8 cellular contexts compared by ENCODE assay signal in the genomic region with DNA sequence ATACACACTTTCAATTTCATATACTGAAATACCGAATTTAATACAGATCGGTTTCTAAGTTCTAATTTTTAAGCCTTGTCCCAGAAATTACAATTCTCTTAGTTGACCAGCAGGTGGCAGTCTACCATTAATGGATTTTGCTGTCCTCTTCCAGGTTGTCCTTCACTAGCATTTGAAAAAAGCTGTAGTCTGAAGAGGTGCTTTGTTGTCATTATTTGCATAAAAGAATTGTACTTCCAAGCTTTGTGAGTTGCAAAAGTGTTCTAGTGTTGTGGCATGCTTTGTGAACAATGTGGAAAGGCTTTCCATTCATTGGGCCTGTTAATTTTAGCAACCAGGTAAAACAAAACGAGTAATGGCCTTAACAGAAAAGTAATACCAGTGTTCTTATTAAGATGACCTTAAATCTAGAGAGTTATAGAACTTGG.
A peak's percentile ranks its signal among the peaks of the same experiment; 100 is the strongest.
DNase-seq lines count a peak whose midpoint lies in the region; ATAC-seq, FAIRE-seq and TF ChIP-seq lines count a peak whose summit lies in the region.

No MANE protein-coding gene starts in this region.

- no peaks in the 10 kb centered on the region for H3K4me1 ChIP-seq in heart left ventricle
- peaks cover 5% of the 10 kb centered on the region for H3K4me1 ChIP-seq in HAP-1
- H3K4me1 ChIP-seq in gastroesophageal sphincter: no peaks in the 10 kb centered on the region

- TF ChIP-seq CTCF in heart left ventricle (IDR thresholded peaks at IDR 0.05) (peak; percentile 71 to 88 (median 79)), gastroesophageal sphincter (IDR thresholded peaks at IDR 0.05) (peak; percentile 63 to 70 (median 66))

- no peak overlapping the region for H3K27ac Mint-ChIP-seq in stimulated activated effector memory CD8-positive, alpha-beta T cell treated with anti-CD3 and anti-CD28 coated beads, Interleukin-12 subunit alpha, Interleukin-12 subunit beta, amount 100 ng/mL, for 72 hours

- no peak overlapping the region for H3K4me3 ChIP-seq in heart left ventricle
- no peak overlapping the region for H3K4me3 ChIP-seq in HAP-1
- H3K4me3 ChIP-seq in gastroesophageal sphincter: no peak overlapping the region
- no peak overlapping the region for H3K4me3 ChIP-seq in skeletal muscle cell (ENCODE audit: low read depth, low read length)

- WGBS in heart left ventricle, 4 donors: 37 to 50% (median 45%) methylated on average over 3 of the region's 3 CpGs
- 47 to 53% methylated on average over 3 of the region's 3 CpGs for WGBS in gastroesophageal sphincter (ENCODE audit: low coverage in 1 of 2), 2 donors

- intact Hi-C loops in heart left ventricle (cut with DNase I): loop anchor here in 8 of 10 donors (2.0 to 10.0 kb wide), 6 partner anchors 120 to 880 kb away; a partner anchor contains a TSS
- intact Hi-C loops in left ventricle myocardium superior (cut with micrococcal nuclease): no loop called here

- in situ Hi-C loops in HAP-1 (cut with MboI; ENCODE audit: low sequenced_read_pairs): loop anchor here (25.0 kb wide), 1 partner anchor 893 kb away; no protein-coding TSS in a partner anchor

- no peak overlapping the region for H3K4me3 Mint-ChIP-seq in stimulated activated effector memory CD8-positive, alpha-beta T cell treated with anti-CD3 and anti-CD28 coated beads, Interleukin-12 subunit alpha, Interleukin-12 subunit beta, amount 100 ng/mL, for 72 hours

- ATAC-seq in heart left ventricle: no peak
- ATAC-seq in left ventricle myocardium superior: no peak
- ATAC-seq in gastroesophageal sphincter: no peak
- no peak for ATAC-seq in stimulated activated effector memory CD8-positive, alpha-beta T cell treated with anti-CD3 and anti-CD28 coated beads, Interleukin-12 subunit alpha, Interleukin-12 subunit beta, amount 100 ng/mL, for 72 hours

- H3K4me1 Mint-ChIP-seq in stimulated activated effector memory CD8-positive, alpha-beta T cell treated with anti-CD3 and anti-CD28 coated beads, Interleukin-12 subunit alpha, Interleukin-12 subunit beta, amount 100 ng/mL, for 72 hours: no peaks in the 10 kb centered on the region

- peaks cover 5% of the 10 kb centered on the region for H3K36me3 Mint-ChIP-seq in stimulated activated effector memory CD8-positive, alpha-beta T cell treated with anti-CD3 and anti-CD28 coated beads, Interleukin-12 subunit alpha, Interleukin-12 subunit beta, amount 100 ng/mL, for 72 hours

- H3K27ac ChIP-seq in heart left ventricle (no peak overlapping the region), gastroesophageal sphincter (no peak overlapping the region)

- peak; percentile 98 for FAIRE-seq in TTC549 (lab: Jason Lieb, UNC)

- H3K9me3 ChIP-seq in heart left ventricle: no peaks in the 10 kb centered on the region
- H3K9me3 ChIP-seq in HAP-1: no peaks in the 10 kb centered on the region
- H3K9me3 ChIP-seq in gastroesophageal sphincter: no peaks in the 10 kb centered on the region

- no peaks in the 10 kb centered on the region for H3K9me3 Mint-ChIP-seq in stimulated activated effector memory CD8-positive, alpha-beta T cell treated with anti-CD3 and anti-CD28 coated beads, Interleukin-12 subunit alpha, Interleukin-12 subunit beta, amount 100 ng/mL, for 72 hours

- H3K27me3 ChIP-seq in heart left ventricle: no peaks in the 10 kb centered on the region
- no peaks in the 10 kb centered on the region for H3K27me3 ChIP-seq in HAP-1 (ENCODE audit: low read depth)
- no peaks in the 10 kb centered on the region for H3K27me3 ChIP-seq in gastroesophageal sphincter

- DNase-seq in heart left ventricle: peak in 1 of 5 donors; percentile 29
- no peak for DNase-seq in left ventricle myocardium superior
- DNase-seq in HAP-1 (ENCODE audit: low spot score in 2 of 2): peak; percentile 62 to 75
- peak; percentile 74 for DNase-seq in NCI-H146 treated with DMSO at 0.1 percent for 48 hours (lab: John Stamatoyannopoulos, UW; ENCODE audit: unreplicated experiment)
- DNase-seq in skeletal muscle cell (ENCODE audit: low read depth): peak; percentile 12
- no peak for DNase-seq in stimulated activated effector memory CD8-positive, alpha-beta T cell treated with anti-CD3 and anti-CD28 coated beads, Interleukin-12 subunit alpha, Interleukin-12 subunit beta, amount 100 ng/mL, for 72 hours (ENCODE audit: low spot score in 2 of 2)

- H3K36me3 ChIP-seq in heart left ventricle: peaks cover 0 to 30% (median 22%) of the 10 kb centered on the region in 9 donors
- no peaks in the 10 kb centered on the region for H3K36me3 ChIP-seq in HAP-1 (replicated peaks)
- H3K36me3 ChIP-seq in gastroesophageal sphincter: peaks cover 0 to 34% of the 10 kb centered on the region in 2 donors

- TF ChIP-seq POLR2A in heart left ventricle (IDR thresholded peaks at IDR 0.05): no peak
- TF ChIP-seq POLR2A in gastroesophageal sphincter (IDR thresholded peaks at IDR 0.05): no peak

- no peak for TF ChIP-seq EP300 in gastroesophageal sphincter (IDR thresholded peaks at IDR 0.05)

Comparison
In these comparisons a context has a peak if more than half of its experiments do, and no peak if none do; other contexts are left out.
1. DNase-seq: peak in HAP-1 (2 of 2), NCI-H146 treated with DMSO at 0.1 percent for 48 hours (single experiment) and skeletal muscle cell (single experiment); none in left ventricle myocardium superior (single experiment) and stimulated activated effector memory CD8-positive, alpha-beta T cell treated with anti-CD3 and anti-CD28 coated beads, Interleukin-12 subunit alpha, Interleukin-12 subunit beta, amount 100 ng/mL, for 72 hours (0 of 2).